In genomic region chr1:94039871-94040569, GRCh38 we compare ENCODE assay signal across 10 cellular contexts.
DNase-seq lines count a peak whose midpoint lies in the region; ATAC-seq, FAIRE-seq and TF ChIP-seq lines count a peak whose summit lies in the region.
"Had no signal": no experiment of that assay in that cellular context is flagged by ENCODE, and none has a peak within 500 bp of the region (broad histone marks: within the 10 kb centered on the region; RNA-seq: fewer than 3 reads in every experiment).

No MANE protein-coding gene starts in this region.

- H3K4me2 ChIP-seq in keratinocyte (ENCODE audit: control insufficient read depth, extremely low read depth, insufficient read depth, low read depth, low read length) = peak overlapping the region; percentile 49

- H3K27me3 Mint-ChIP-seq in T-helper 2 cell treated with Interferon-gamma antibody and Interleukin-4, amounts not matched to agents 5 μg/mL and 100 μg/mL, for 36 hours (ENCODE audit: low read depth) = peaks cover 20% of the 10 kb centered on the region

- no peaks in the 10 kb centered on the region for H3K36me3 Mint-ChIP-seq in T-helper 2 cell treated with Interferon-gamma antibody and Interleukin-4, amounts not matched to agents 5 μg/mL and 100 μg/mL, for 36 hours (ENCODE audit: low read depth)
- H3K36me3 Mint-ChIP-seq: stimulated activated naive B cell treated with anti-CD40 and anti-IgM and Interleukin-4, amounts not matched to agents 10 μg/mL and 1 μg/mL and 100 μg/mL, for 72 hours had no signal

- no peaks in the 10 kb centered on the region for H3K9me3 Mint-ChIP-seq in T-helper 2 cell treated with Interferon-gamma antibody and Interleukin-4, amounts not matched to agents 5 μg/mL and 100 μg/mL, for 36 hours
- H3K9me3 Mint-ChIP-seq: activated T-cell treated with anti-CD3 and anti-CD28 coated beads, Interleukin-2, amount 50 U/mL, for 4 hours; stimulated activated naive B cell treated with anti-CD40 and anti-IgM and Interleukin-4, amounts not matched to agents 10 μg/mL and 1 μg/mL and 100 μg/mL, for 72 hours had no signal

- no peaks in the 10 kb centered on the region for H4K20me1 ChIP-seq in keratinocyte (ENCODE audit: control insufficient read depth, extremely low read depth, insufficient read depth, low read length)

- TF ChIP-seq CTCF in keratinocyte (optimal IDR thresholded peaks at IDR 0.05 in 1 of 3, IDR thresholded peaks at IDR 0.05 in 1 of 3, conservative IDR thresholded peaks at IDR 0.05 in 1 of 3; ENCODE audit: extremely low read depth in 1 of 3, insufficient read depth in 2 of 3, low read length in 3 of 3) = no peak
- no peak for TF ChIP-seq CTCF in upper lobe of left lung (IDR thresholded peaks at IDR 0.05)
- TF ChIP-seq CTCF in GM10266 (IDR thresholded peaks at IDR 0.05; ENCODE audit: control insufficient read depth, insufficient read depth, low read depth, missing control alignments) = no peak

- DNase-seq in NCI-H1417 (lab: John Stamatoyannopoulos, UW) (peak in 2 of 3 experiments; percentile 62 to 78), NCI-H1417 treated with DMSO at 0.1 percent for 48 hours (lab: John Stamatoyannopoulos, UW) (no peak), keratinocyte (ENCODE audit: low read depth, low spot score) (no peak), upper lobe of left lung (no peak), GM10266 (ENCODE audit: extremely low spot score) (no peak)
- DNase-seq in stimulated activated CD4-positive, alpha-beta T cell treated with anti-CD3 and anti-CD28 coated beads, Interleukin-4, amount 100 ng/mL, for 24 hours = no peak
- DNase-seq in T-helper 2 cell treated with Interferon-gamma antibody and Interleukin-4, amounts not matched to agents 5 μg/mL and 100 μg/mL, for 36 hours (ENCODE audit: low spot score) = no peak
- DNase-seq: stimulated activated naive B cell treated with anti-CD40 and anti-IgM and Interleukin-4, amounts not matched to agents 10 μg/mL and 1 μg/mL and 100 μg/mL, for 72 hours had no signal

- no peaks in the 10 kb centered on the region for H3K27me3 ChIP-seq in keratinocyte (ENCODE audit: control insufficient read depth, extremely low read depth, insufficient read depth, low read length)
- H3K27me3 ChIP-seq in upper lobe of left lung = no peaks in the 10 kb centered on the region

- dilution Hi-C loops in keratinocyte (cut with MboI; ENCODE audit: extremely low pct_ligation_motif_present, low sequenced_read_pairs) = no loop called here

- no peaks in the 10 kb centered on the region for H3K79me2 ChIP-seq in keratinocyte (ENCODE audit: control insufficient read depth, insufficient read depth, low read length)

- 64 to 71% methylated on average over 11 of the region's 11 CpGs for WGBS in upper lobe of left lung, 2 donors

- H3K4me3 Mint-ChIP-seq in T-helper 2 cell treated with Interferon-gamma antibody and Interleukin-4, amounts not matched to agents 5 μg/mL and 100 μg/mL, for 36 hours = no peak overlapping the region
- H3K4me3 Mint-ChIP-seq: activated T-cell treated with anti-CD3 and anti-CD28 coated beads, Interleukin-2, amount 50 U/mL, for 4 hours; stimulated activated naive B cell treated with anti-CD40 and anti-IgM and Interleukin-4, amounts not matched to agents 10 μg/mL and 1 μg/mL and 100 μg/mL, for 72 hours had no signal

- ATAC-seq in SK-N-SH treated with all-trans-retinoic acid at 6 μM for 48 hours = peak; percentile 83
- ATAC-seq in upper lobe of left lung (ENCODE audit: low FRiP score in 2 of 2) = peak in 1 of 2 donors; percentile 74
- ATAC-seq: activated T-cell treated with anti-CD3 and anti-CD28 coated beads, Interleukin-2, amount 50 U/mL, for 4 hours had no signal

- H3K4me1 ChIP-seq in keratinocyte (ENCODE audit: control insufficient read depth, extremely low read depth, insufficient read depth, low read length) = peaks cover 18% of the 10 kb centered on the region
- H3K4me1 ChIP-seq in upper lobe of left lung = peaks cover 10 to 32% (median 23%) of the 10 kb centered on the region in 4 donors

- H3K9me3 ChIP-seq in keratinocyte (ENCODE audit: control insufficient read depth, low read depth, low read length) = no peaks in the 10 kb centered on the region
- no peaks in the 10 kb centered on the region for H3K9me3 ChIP-seq in upper lobe of left lung

- H3K27ac ChIP-seq in keratinocyte (ENCODE audit: control insufficient read depth, insufficient read depth, low read length) (no peak overlapping the region), upper lobe of left lung (peak overlapping the region in 3 of 4 donors; percentile 10 to 39 (median 38))

- no peak overlapping the region for H3K27ac Mint-ChIP-seq in T-helper 2 cell treated with Interferon-gamma antibody and Interleukin-4, amounts not matched to agents 5 μg/mL and 100 μg/mL, for 36 hours
- H3K27ac Mint-ChIP-seq: stimulated activated naive B cell treated with anti-CD40 and anti-IgM and Interleukin-4, amounts not matched to agents 10 μg/mL and 1 μg/mL and 100 μg/mL, for 72 hours had no signal

- peaks cover 14% of the 10 kb centered on the region for H3K4me1 Mint-ChIP-seq in T-helper 2 cell treated with Interferon-gamma antibody and Interleukin-4, amounts not matched to agents 5 μg/mL and 100 μg/mL, for 36 hours (ENCODE audit: low read depth)

- TF ChIP-seq POLR2A in upper lobe of left lung (IDR thresholded peaks at IDR 0.05) = no peak

- no peak for TF ChIP-seq EP300 in upper lobe of left lung (IDR thresholded peaks at IDR 0.05)

- no peak for FAIRE-seq in keratinocyte (lab: Jason Lieb, UNC)

- no peak overlapping the region for H3K9ac ChIP-seq in keratinocyte (ENCODE audit: control insufficient read depth, extremely low read depth, insufficient read depth, low read length)

- H3K9me1 ChIP-seq in keratinocyte (ENCODE audit: control insufficient read depth, extremely low read depth, insufficient read depth, low read length) = no peaks in the 10 kb centered on the region

- H3K4me3 ChIP-seq in keratinocyte (ENCODE audit: control insufficient read depth in 2 of 3, extremely low read depth in 1 of 3, insufficient read depth in 2 of 3, low read depth in 1 of 3, low read length in 3 of 3) (no peak overlapping the region), upper lobe of left lung (no peak overlapping the region)

- H2AFZ ChIP-seq in keratinocyte (ENCODE audit: control insufficient read depth, low read length) = peak overlapping the region; percentile 36

- H3K36me3 ChIP-seq in keratinocyte (ENCODE audit: control insufficient read depth in 2 of 2, extremely low read depth in 1 of 2, insufficient read depth in 2 of 2, low read length in 2 of 2) = no peaks in the 10 kb centered on the region
- H3K36me3 ChIP-seq in upper lobe of left lung = no peaks in the 10 kb centered on the region

TF ChIP-seq in SK-N-SH treated with all-trans-retinoic acid at 6 μM for 48 hours, 23 proteins besides CTCF, POLR2A, EP300 and RAD21 (continues in another document):
- TF ChIP-seq OSR1 (CRISPR knock-in tag; IDR thresholded peaks at IDR 0.05) (no peak), ISL1 (CRISPR knock-in tag; IDR thresholded peaks at IDR 0.05) (peak; percentile 88), ZNF8 (CRISPR knock-in tag; IDR thresholded peaks at IDR 0.05) (no peak), GLIS3 (CRISPR knock-in tag; IDR thresholded peaks at IDR 0.05) (no peak), TOX (CRISPR knock-in tag; IDR thresholded peaks at IDR 0.05; ENCODE audit: borderline replicate concordance) (no peak; the same call in 1 of the 2 replicates), TSHZ2 (CRISPR knock-in tag; IDR thresholded peaks at IDR 0.05) (no peak), CREB5 (CRISPR knock-in tag; IDR thresholded peaks at IDR 0.05; ENCODE audit: low read depth) (no peak), ZFP30 (CRISPR knock-in tag; IDR thresholded peaks at IDR 0.05) (no peak), SNAI2 (CRISPR knock-in tag; IDR thresholded peaks at IDR 0.05) (no peak), TCF4 (CRISPR knock-in tag; IDR thresholded peaks at IDR 0.05; ENCODE audit: borderline replicate concordance) (no peak)

Comparison
In these comparisons a context has a peak if more than half of its experiments do, and no peak if none do; other contexts are left out.
1. DNase-seq: peak in NCI-H1417 (2 of 3); none in NCI-H1417 treated with DMSO at 0.1 percent for 48 hours (single experiment), keratinocyte (single experiment), upper lobe of left lung (0 of 2), GM10266 (single experiment), stimulated activated CD4-positive, alpha-beta T cell treated with anti-CD3 and anti-CD28 coated beads, Interleukin-4, amount 100 ng/mL, for 24 hours (single experiment) and T-helper 2 cell treated with Interferon-gamma antibody and Interleukin-4, amounts not matched to agents 5 μg/mL and 100 μg/mL, for 36 hours (single experiment).